18 cellular contexts compared by ENCODE assay signal in the genomic region with DNA sequence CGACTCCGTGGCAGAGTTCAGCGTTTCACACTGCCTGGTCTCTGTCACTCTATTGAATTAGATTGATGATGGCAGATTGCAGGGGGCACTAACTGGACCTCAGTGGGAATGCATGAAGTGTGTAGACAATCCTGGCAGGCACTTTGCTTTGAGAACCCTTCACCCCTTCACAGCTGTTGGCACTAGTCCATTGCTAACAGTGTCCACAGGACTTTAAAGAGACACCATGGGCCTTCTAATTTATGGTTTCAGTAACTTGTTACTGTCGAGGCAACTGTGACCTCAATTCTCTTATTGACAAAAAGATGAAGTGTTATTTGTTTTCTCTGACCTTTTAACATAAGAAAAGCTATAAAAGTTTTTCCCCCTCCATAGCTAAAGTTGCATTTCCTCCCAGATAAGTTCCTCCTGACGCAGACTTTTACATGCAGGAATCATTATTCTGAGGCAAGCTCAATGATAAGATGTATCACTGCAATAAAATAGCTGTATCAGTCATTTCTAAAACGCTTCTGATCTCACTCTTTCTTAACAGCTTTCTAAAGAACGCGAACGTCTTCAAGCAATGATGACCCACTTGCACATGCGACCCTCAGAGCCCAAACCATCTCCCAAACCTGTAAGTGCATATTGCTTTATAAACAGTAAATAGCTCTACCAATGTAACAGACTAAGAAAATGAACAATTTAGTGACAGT.
DNase-seq lines count a peak whose midpoint lies in the region; ATAC-seq, FAIRE-seq and TF ChIP-seq lines count a peak whose summit lies in the region.
"Had no signal": no experiment of that assay in that cellular context is flagged by ENCODE, and none has a peak within 500 bp of the region (broad histone marks: within the 10 kb centered on the region; RNA-seq: fewer than 3 reads in every experiment).

No MANE protein-coding gene starts in this region.

- intact Hi-C loops in PC-9 (cut with micrococcal nuclease; ENCODE audit: unreplicated experiment), result no loop called here
- intact Hi-C loops in kidney (cut with DNase I), result no loop called here

- no peaks in the 10 kb centered on the region for H3K4me1 ChIP-seq in PC-9 (replicated peaks; ENCODE audit: insufficient read depth)
- H3K4me1 ChIP-seq in kidney (ENCODE audit: control insufficient read depth in 1 of 2, insufficient read depth in 1 of 2, low read depth in 1 of 2, low read length in 2 of 2), result no peaks in the 10 kb centered on the region
- H3K4me1 ChIP-seq: adrenal gland, right atrium auricular region had no signal

- BruUV-seq in PC-9 (replicated peaks; lab: Mats Ljungman, UMichigan), result no TSS peak

- H3K36me3 ChIP-seq in PC-9 (ENCODE audit: low read depth) (no peaks in the 10 kb centered on the region), kidney (ENCODE audit: control insufficient read depth in 1 of 2, insufficient read depth in 2 of 2, low read length in 2 of 2) (no peaks in the 10 kb centered on the region)
- H3K36me3 ChIP-seq: adrenal gland; BLaER1 treated with 17β-estradiol and CSF1 and Interleukin-3, amounts not matched to agents 10 nM and 100 nM; right atrium auricular region had no signal

- H3K9me3 ChIP-seq in PC-9 (ENCODE audit: insufficient read depth, low read depth) (no peaks in the 10 kb centered on the region), kidney (ENCODE audit: control insufficient read depth in 1 of 2, low read length in 2 of 2) (no peaks in the 10 kb centered on the region)
- H3K9me3 ChIP-seq: adrenal gland; BLaER1 treated with 17β-estradiol and CSF1 and Interleukin-3, amounts not matched to agents 10 nM and 100 nM; right atrium auricular region had no signal

- no peak overlapping the region for H3K4me2 ChIP-seq in PC-9
- H3K4me2 ChIP-seq: BLaER1 treated with 17β-estradiol and CSF1 and Interleukin-3, amounts not matched to agents 10 nM and 100 nM had no signal

- no peak overlapping the region for H3K27ac ChIP-seq in PC-9
- H3K27ac ChIP-seq in kidney (ENCODE audit: low read depth in 2 of 2, low read length in 2 of 2), result no peak overlapping the region
- H3K27ac ChIP-seq: adrenal gland; BLaER1 treated with 17β-estradiol and CSF1 and Interleukin-3, amounts not matched to agents 10 nM and 100 nM; right atrium auricular region had no signal

- no peak for TF ChIP-seq CTCF in PC-9 (conservative IDR thresholded peaks at IDR 0.05)
- TF ChIP-seq CTCF in kidney (IDR thresholded peaks at IDR 0.05; ENCODE audit: borderline replicate concordance, extremely low read depth, insufficient read depth), result no peak

- H3K4me3 ChIP-seq in PC-9, result no peak overlapping the region
- no peak overlapping the region for H3K4me3 ChIP-seq in kidney (ENCODE audit: low read length in 2 of 2)
- H3K4me3 ChIP-seq: adrenal gland; BLaER1 treated with 17β-estradiol and CSF1 and Interleukin-3, amounts not matched to agents 10 nM and 100 nM; right atrium auricular region had no signal

- H4K20me1 ChIP-seq in PC-9 (ENCODE audit: insufficient read depth), result no peaks in the 10 kb centered on the region
- H4K20me1 ChIP-seq: BLaER1 treated with 17β-estradiol and CSF1 and Interleukin-3, amounts not matched to agents 10 nM and 100 nM had no signal

- no peaks in the 10 kb centered on the region for H3F3A ChIP-seq in PC-9 (ENCODE audit: insufficient read depth, low read depth)

- FAIRE-seq in kidney (lab: Jason Lieb, UNC), result no peak
- FAIRE-seq: colon had no signal

- H3K9me2 ChIP-seq in PC-9 (ENCODE audit: insufficient read depth), result no peaks in the 10 kb centered on the region

- CTCF ChIA-PET in PC-9 (lab: Charles Lee), result no interaction called here

- no peaks in the 10 kb centered on the region for H3K27me3 ChIP-seq in PC-9 (ENCODE audit: insufficient read depth, low read depth)
- H3K27me3 ChIP-seq: adrenal gland; BLaER1 treated with 17β-estradiol and CSF1 and Interleukin-3, amounts not matched to agents 10 nM and 100 nM; right atrium auricular region had no signal

- no peak for ATAC-seq in GM19455 (IDR thresholded peaks at IDR 0.05; ENCODE audit: unreplicated experiment)
- ATAC-seq: naive thymus-derived CD8-positive, alpha-beta T cell; stimulated activated naive B cell treated with anti-CD40 and anti-IgM and Interleukin-4, amounts not matched to agents 10 μg/mL and 1 μg/mL and 100 μg/mL, for 72 hours had no signal

- POLR2A ChIA-PET in PC-9 (lab: Charles Lee; ENCODE audit: unreplicated experiment), result no interaction called here

- H3K79me2 ChIP-seq in PC-9 (ENCODE audit: low read depth), result no peaks in the 10 kb centered on the region

- 0 out of 2 replicates have a peak overlapping the region, but pooled peaks have one; percentile 36 for H2AFZ ChIP-seq in PC-9

- peak; percentile 69 for DNase-seq in DMS53 treated with DMSO at 0.1 percent for 48 hours (lab: John Stamatoyannopoulos, UW; ENCODE audit: unreplicated experiment)
- DNase-seq in NCI-H1092 (lab: John Stamatoyannopoulos, UW), result peak; percentile 79
- no peak for DNase-seq in PC-9
- DNase-seq in kidney, result peak; percentile 40
- no peak for DNase-seq in NCI-H2081 treated with DMSO at 0.1 percent for 48 hours (lab: John Stamatoyannopoulos, UW)
- no peak for DNase-seq in stimulated activated naive CD4-positive, alpha-beta T cell (lab: John Stamatoyannopoulos, UW)
- no peak for DNase-seq in NCI-H526 treated with DMSO at 0.1 percent for 48 hours (lab: John Stamatoyannopoulos, UW)
- DNase-seq: activated CD4-positive, alpha-beta T cell treated with anti-CD3 and anti-CD28 coated beads, Interleukin-2, amount 50 U/mL, for 4 hours; adrenal gland; Kasumi-1; naive thymus-derived CD8-positive, alpha-beta T cell; NCI-H2171 treated with DMSO at 0.1 percent for 48 hours; stimulated activated naive B cell treated with anti-CD40 and anti-IgM and Interleukin-4, amounts not matched to agents 10 μg/mL and 1 μg/mL and 100 μg/mL, for 72 hours; T1000 had no signal

- H3K9ac ChIP-seq in kidney (ENCODE audit: low read length in 2 of 2), result no peak overlapping the region
- H3K9ac ChIP-seq: BLaER1 treated with 17β-estradiol and CSF1 and Interleukin-3, amounts not matched to agents 10 nM and 100 nM had no signal

Comparison
In these comparisons a context has a peak if more than half of its experiments do, and no peak if none do; other contexts are left out.
1. DNase-seq: peak in DMS53 treated with DMSO at 0.1 percent for 48 hours (single experiment), NCI-H1092 (single experiment) and kidney (single experiment); none in PC-9 (0 of 2), NCI-H2081 treated with DMSO at 0.1 percent for 48 hours (single experiment), stimulated activated naive CD4-positive, alpha-beta T cell (0 of 6) and NCI-H526 treated with DMSO at 0.1 percent for 48 hours (single experiment).